8 cellular contexts compared by ENCODE assay signal in genomic region chr6:18400831-18401446, GRCh38. TPM values are rescaled to one million over a fixed set of nuclear protein-coding genes. Genes with fewer than 3 reads are reported as not detected.
DNase-seq lines count a peak whose midpoint lies in the region; ATAC-seq, FAIRE-seq and TF ChIP-seq lines count a peak whose summit lies in the region.

No MANE protein-coding gene starts in this region.

- peaks cover 0 to 4% of the 10 kb centered on the region in 2 donors for H3K9me3 Mint-ChIP-seq in stimulated activated naive B cell treated with anti-CD40 and anti-IgM and Interleukin-4, amounts not matched to agents 10 μg/mL and 1 μg/mL and 100 μg/mL, for 72 hours

- H3K27me3 Mint-ChIP-seq in stimulated activated naive B cell treated with anti-CD40 and anti-IgM and Interleukin-4, amounts not matched to agents 10 μg/mL and 1 μg/mL and 100 μg/mL, for 72 hours = no peaks in the 10 kb centered on the region

- H3K4me3 ChIP-seq in HL-60 (replicated peaks; ENCODE audit: insufficient read depth, low read length) (no peak overlapping the region), bronchial epithelial cell (ENCODE audit: low read depth, low read length) (no peak overlapping the region)

- FAIRE-seq in bronchial epithelial cell (lab: Jason Lieb, UNC) = peak; percentile 58

- peaks cover 10 to 23% of the 10 kb centered on the region in 2 donors for H3K36me3 Mint-ChIP-seq in stimulated activated naive B cell treated with anti-CD40 and anti-IgM and Interleukin-4, amounts not matched to agents 10 μg/mL and 1 μg/mL and 100 μg/mL, for 72 hours

- H3K36me3 ChIP-seq in bronchial epithelial cell (ENCODE audit: control insufficient read depth, insufficient read depth, low read length) = peaks cover 13% of the 10 kb centered on the region

- peak overlapping the region; percentile 89 for H3K27ac Mint-ChIP-seq in stimulated activated naive B cell treated with anti-CD40 and anti-IgM and Interleukin-4, amounts not matched to agents 10 μg/mL and 1 μg/mL and 100 μg/mL, for 72 hours

- peak overlapping the region; percentile 64 to 70 for H3K4me3 Mint-ChIP-seq in stimulated activated naive B cell treated with anti-CD40 and anti-IgM and Interleukin-4, amounts not matched to agents 10 μg/mL and 1 μg/mL and 100 μg/mL, for 72 hours

- peak overlapping the region; percentile 90 for H3K27ac ChIP-seq in HL-60 (replicated peaks)

- peak; percentile 90 for ATAC-seq in GM21515 (IDR thresholded peaks at IDR 0.05; ENCODE audit: unreplicated experiment)
- ATAC-seq in stimulated activated naive B cell treated with anti-CD40 and anti-IgM and Interleukin-4, amounts not matched to agents 10 μg/mL and 1 μg/mL and 100 μg/mL, for 72 hours (replicated peaks) = peak; percentile 94 to 95

- no peaks in the 10 kb centered on the region for H3K27me3 ChIP-seq in HL-60 (ENCODE audit: insufficient read depth, poor library complexity, severe bottlenecking)
- no peaks in the 10 kb centered on the region for H3K27me3 ChIP-seq in bronchial epithelial cell (ENCODE audit: control insufficient read depth, insufficient read depth, low read length)

- peak; percentile 17 for DNase-seq in GM10266 (ENCODE audit: extremely low spot score)
- peak in 1 of 2 experiments; percentile 57 for DNase-seq in HL-60 (ENCODE audit: low read depth in 1 of 2, low spot score in 1 of 2)
- no peak for DNase-seq in bronchial epithelial cell (ENCODE audit: low read depth)
- DNase-seq in stimulated activated naive B cell treated with anti-CD40 and anti-IgM and Interleukin-4, amounts not matched to agents 10 μg/mL and 1 μg/mL and 100 μg/mL, for 72 hours = peak; percentile 35
- DNase-seq in NCI-H82 treated with DMSO at 0.1 percent for 48 hours (lab: John Stamatoyannopoulos, UW; ENCODE audit: unreplicated experiment) = no peak
- no peak for DNase-seq in DMS 273 treated with DMSO at 0.1 percent for 48 hours (lab: John Stamatoyannopoulos, UW)
- no peak for DNase-seq in NCI-H2227 treated with DMSO at 0.1 percent for 48 hours (lab: John Stamatoyannopoulos, UW)

- TF ChIP-seq CTCF in GM10266 (IDR thresholded peaks at IDR 0.05; ENCODE audit: control insufficient read depth, insufficient read depth, low read depth, missing control alignments) (no peak), HL-60 (IDR thresholded peaks at IDR 0.05; ENCODE audit: insufficient read depth, low read length) (no peak), bronchial epithelial cell (IDR thresholded peaks at IDR 0.05; ENCODE audit: insufficient read depth, low read length, severe bottlenecking) (no peak)

- peaks cover 27 to 30% of the 10 kb centered on the region in 2 donors for H3K4me1 Mint-ChIP-seq in stimulated activated naive B cell treated with anti-CD40 and anti-IgM and Interleukin-4, amounts not matched to agents 10 μg/mL and 1 μg/mL and 100 μg/mL, for 72 hours

RNA-seq across cellular contexts. Expression of gene RNF144B, which starts 13.8 kb away (rescaled TPM):
- 141 and 239 TPM in 2 replicates for total RNA-seq in bronchial epithelial cell

Comparison
In these comparisons a context has a peak if more than half of its experiments do, and no peak if none do; other contexts are left out.
1. DNase-seq: peak in GM10266 (single experiment) and stimulated activated naive B cell treated with anti-CD40 and anti-IgM and Interleukin-4, amounts not matched to agents 10 μg/mL and 1 μg/mL and 100 μg/mL, for 72 hours (single experiment); none in bronchial epithelial cell (single experiment), NCI-H82 treated with DMSO at 0.1 percent for 48 hours (single experiment), DMS 273 treated with DMSO at 0.1 percent for 48 hours (single experiment) and NCI-H2227 treated with DMSO at 0.1 percent for 48 hours (single experiment).